Comparison of ENCODE assay signal across 6 cellular contexts in genomic region chr11:124015837-124016236, GRCh38. TPM values are rescaled to one million over a fixed set of nuclear protein-coding genes. Genes with fewer than 3 reads are reported as not detected.
"Had no signal": no experiment of that assay in that cellular context is flagged by ENCODE, and none has a peak within 500 bp of the region (broad histone marks: within the 10 kb centered on the region; RNA-seq: fewer than 3 reads in every experiment).

No MANE protein-coding gene starts in this region.

RNA-seq across cellular contexts. Expression of gene OR10G4, which starts 3.0 kb away (rescaled TPM):
- total RNA-seq: HepG2, HT-29, HT1080, IMR-90, K562 had no signal
- polyA plus RNA-seq: HepG2, IgD-negative memory B cell, IMR-90, K562 had no signal

RNA-seq across cellular contexts. Expression of gene OR10G9, which starts 7.0 kb away (rescaled TPM):
- total RNA-seq: HepG2, HT-29, HT1080, IMR-90, K562 had no signal
- polyA plus RNA-seq: HepG2, IgD-negative memory B cell, IMR-90, K562 had no signal

RNA-seq across cellular contexts. Expression of gene OR10G8, which starts 10.8 kb away (rescaled TPM):
- total RNA-seq: HepG2, HT-29, HT1080, IMR-90, K562 had no signal
- polyA plus RNA-seq: HepG2, IgD-negative memory B cell, IMR-90, K562 had no signal

RNA-seq across cellular contexts. Expression of gene OR10G6, which starts 20.9 kb away (rescaled TPM):
- total RNA-seq: HepG2, HT-29, HT1080, IMR-90, K562 had no signal
- polyA plus RNA-seq: HepG2, IgD-negative memory B cell, IMR-90, K562 had no signal

RNA-seq across cellular contexts. Expression of gene OR10G7, which starts 25.3 kb away (rescaled TPM):
- total RNA-seq: HepG2, HT-29, HT1080, IMR-90, K562 had no signal
- polyA plus RNA-seq: HepG2, IgD-negative memory B cell, IMR-90, K562 had no signal
